In the genomic region with DNA sequence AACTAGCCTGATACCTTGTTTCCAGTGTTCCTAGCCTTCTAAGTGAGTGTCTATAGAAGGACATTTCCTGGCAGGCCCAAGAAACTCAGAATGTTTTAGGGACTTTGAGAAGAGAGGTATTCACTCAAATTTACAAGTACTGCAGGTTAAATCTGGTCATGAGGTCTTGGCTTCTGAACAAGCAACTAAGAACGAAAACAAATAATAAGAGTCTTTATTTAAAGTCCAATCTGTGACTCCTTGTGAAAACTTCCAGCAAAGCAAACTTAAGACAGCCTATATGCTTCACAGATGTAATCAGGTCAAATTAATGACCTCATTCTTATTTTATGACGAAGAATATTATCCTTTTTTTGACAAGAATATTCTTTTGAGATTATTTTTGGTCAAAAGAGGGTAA, we compare ENCODE assay signal across 25 cellular contexts.
DNase-seq lines count a peak whose midpoint lies in the region; ATAC-seq, FAIRE-seq and TF ChIP-seq lines count a peak whose summit lies in the region.
"Had no signal": no experiment of that assay in that cellular context is flagged by ENCODE, and none has a peak within 500 bp of the region (broad histone marks: within the 10 kb centered on the region; RNA-seq: fewer than 3 reads in every experiment).

No MANE protein-coding gene starts in this region.

- H3K4me3 ChIP-seq in K562: no peak overlapping the region
- H3K4me3 ChIP-seq in mesenchymal stem cell (ENCODE audit: insufficient read depth in 1 of 2, low read depth in 1 of 2, low read length in 2 of 2): no peak overlapping the region
- H3K4me3 ChIP-seq: lower lobe of right lung had no signal

- H3K9me3 Mint-ChIP-seq in Calu3 (ENCODE audit: low read depth, unreplicated experiment): peaks cover 5% of the 10 kb centered on the region
- H3K9me3 Mint-ChIP-seq: activated naive CD4-positive, alpha-beta T cell treated with anti-CD3 and anti-CD28 coated beads, Interleukin-2, amount 10 ng/mL, durations not matched to agents 7 days and 5 days; T-cell had no signal

- H3K4me1 Mint-ChIP-seq in Calu3 (ENCODE audit: low read depth, unreplicated experiment): peaks cover 24% of the 10 kb centered on the region
- H3K4me1 Mint-ChIP-seq: activated CD4-positive, alpha-beta T cell treated with anti-CD3 and anti-CD28 coated beads for 36 hours; activated naive CD4-positive, alpha-beta T cell treated with anti-CD3 and anti-CD28 coated beads, Interleukin-2, amount 10 ng/mL, durations not matched to agents 7 days and 5 days; T-cell had no signal

- H3K23ac ChIP-seq in mesenchymal stem cell (ENCODE audit: low read length in 2 of 2): no peak overlapping the region

- H3K4ac ChIP-seq in mesenchymal stem cell (ENCODE audit: low read depth in 1 of 2, low read length in 2 of 2): no peak overlapping the region

- H2AFZ ChIP-seq in K562 (ENCODE audit: low read depth, low read length) (peak overlapping the region; percentile 92), mesenchymal stem cell (ENCODE audit: low read depth, low read length) (no peak overlapping the region)

- POLR2A ChIA-PET in K562 (lab: Yijun Ruan, JAX): interaction anchor here (0.8 kb wide), 1 partner anchor 35 kb away, joined by 3 read pairs; a partner anchor contains a TSS

- TF ChIP-seq RAD21 in K562 (CRISPR knock-in tag; conservative IDR thresholded peaks at IDR 0.05 in 1 of 2, IDR thresholded peaks at IDR 0.05 in 1 of 2): no peak

- H3K36me3 Mint-ChIP-seq in Calu3 (ENCODE audit: insufficient read depth, unreplicated experiment): no peaks in the 10 kb centered on the region
- H3K36me3 Mint-ChIP-seq: activated naive CD4-positive, alpha-beta T cell treated with anti-CD3 and anti-CD28 coated beads, Interleukin-2, amount 10 ng/mL, durations not matched to agents 7 days and 5 days; T-cell had no signal

- in situ Hi-C loops in K562 (cut with MboI): no loop called here
- in situ Hi-C loops in GM13976 (cut with MboI; ENCODE audit: low sequenced_read_pairs, unreplicated experiment): no loop called here

- TF ChIP-seq CTCF in Calu3 (IDR thresholded peaks at IDR 0.05; ENCODE audit: unreplicated experiment) (no peak), K562 (IDR thresholded peaks at IDR 0.05 in 2 of 3, conservative IDR thresholded peaks at IDR 0.05 in 1 of 3; ENCODE audit: insufficient read depth in 2 of 3, low read depth in 1 of 3, low read length in 3 of 3) (no peak), GM13976 (IDR thresholded peaks at IDR 0.05; ENCODE audit: borderline replicate concordance, control extremely low read depth, extremely low read depth, insufficient read depth, missing control alignments) (no peak)

- no peak overlapping the region for H2BK15ac ChIP-seq in mesenchymal stem cell (ENCODE audit: low read depth, poor library complexity, severe bottlenecking)

- intact Hi-C loops in Calu3 (cut with micrococcal nuclease; ENCODE audit: unreplicated experiment): loop anchor here (5.0 kb wide), 1 partner anchor 129 kb away; no protein-coding TSS in a partner anchor
- intact Hi-C loops in K562 (cut with micrococcal nuclease): loop anchor here (10.0 kb wide), 1 partner anchor 1047 kb away; no protein-coding TSS in a partner anchor
- intact Hi-C loops in cardiac septum (cut with DNase I): no loop called here

- no peak for DNase-seq in Calu3
- peak; percentile 11 for DNase-seq in LHCN-M2 (ENCODE audit: low read depth)
- DNase-seq in K562 (ENCODE audit: extremely low read depth in 1 of 4, low spot score in 3 of 4): no peak
- peak; percentile 30 for DNase-seq in mesenchymal stem cell
- no peak for DNase-seq in SK-N-DZ (ENCODE audit: low spot score)
- no peak for DNase-seq in NCI-H187 treated with DMSO at 0.1 percent for 48 hours (lab: John Stamatoyannopoulos, UW)
- no peak for DNase-seq in GM13976 (ENCODE audit: low spot score)
- DNase-seq in cardiac septum (ENCODE audit: low spot score): no peak
- DNase-seq: activated CD4-positive, alpha-beta T cell treated with anti-CD3 and anti-CD28 coated beads for 36 hours; activated naive CD4-positive, alpha-beta T cell treated with anti-CD3 and anti-CD28 coated beads, Interleukin-2, amount 10 ng/mL, durations not matched to agents 7 days and 5 days; activated T-cell treated with anti-CD3 and anti-CD28 coated beads, Interleukin-2, amount 50 U/mL, for 72 hours; aorta; GF-D8; hippocampal formation; lower lobe of right lung; NCI-H1417; NCI-H2107; NCI-H510A; stimulated activated CD4-positive, alpha-beta T cell treated with anti-CD3 and anti-CD28 coated beads, Interleukin-12 subunit alpha, Interleukin-12 subunit beta, amount 100 ng/mL, for 4 hours; stimulated activated CD8-positive, alpha-beta memory T cell treated with anti-CD3 and anti-CD28 coated beads, Interleukin-4, amount 100 ng/mL, for 48 hours; T-cell had no signal

- H2BK12ac ChIP-seq in mesenchymal stem cell (ENCODE audit: low read length in 2 of 2): no peak overlapping the region

- H3K27me3 ChIP-seq in K562 (ENCODE audit: control insufficient read depth in 2 of 2, insufficient read depth in 2 of 2, low read length in 2 of 2) (no peaks in the 10 kb centered on the region), mesenchymal stem cell (ENCODE audit: control insufficient read depth in 1 of 2, insufficient read depth in 1 of 2, low read length in 2 of 2) (no peaks in the 10 kb centered on the region)

- no peak overlapping the region for H3K4me2 ChIP-seq in K562 (ENCODE audit: insufficient read depth, low read length)
- H3K4me2 ChIP-seq in mesenchymal stem cell (ENCODE audit: low read length, poor library complexity, severe bottlenecking): no peak overlapping the region

- H3K79me2 ChIP-seq in K562 (ENCODE audit: control insufficient read depth, insufficient read depth, low read length): no peaks in the 10 kb centered on the region

- no peak overlapping the region for H4K91ac ChIP-seq in mesenchymal stem cell (ENCODE audit: low read length)

- peak overlapping the region in 1 of 2 experiments; percentile 9; a peak in 1 of 4 replicates for H3K9ac ChIP-seq in K562 (ENCODE audit: insufficient read depth in 1 of 2, low read depth in 2 of 2, low read length in 2 of 2)
- H3K9ac ChIP-seq in mesenchymal stem cell (ENCODE audit: low read length): peak overlapping the region; percentile 37

- no peak overlapping the region for H4K8ac ChIP-seq in mesenchymal stem cell (ENCODE audit: low read length)

- no peaks in the 10 kb centered on the region for H4K20me1 ChIP-seq in K562 (replicated peaks; ENCODE audit: control insufficient read depth, insufficient read depth, low read length)

- no peaks in the 10 kb centered on the region for H3K27me3 Mint-ChIP-seq in Calu3 (ENCODE audit: unreplicated experiment)
- H3K27me3 Mint-ChIP-seq: activated CD4-positive, alpha-beta T cell treated with anti-CD3 and anti-CD28 coated beads for 36 hours had no signal

- no peak overlapping the region for H2BK120ac ChIP-seq in mesenchymal stem cell (ENCODE audit: low read depth, low read length)

- H3K27ac Mint-ChIP-seq in Calu3 (ENCODE audit: unreplicated experiment): peak overlapping the region; percentile 77
- H3K27ac Mint-ChIP-seq: activated CD4-positive, alpha-beta T cell treated with anti-CD3 and anti-CD28 coated beads for 36 hours; activated naive CD4-positive, alpha-beta T cell treated with anti-CD3 and anti-CD28 coated beads, Interleukin-2, amount 10 ng/mL, durations not matched to agents 7 days and 5 days; activated T-cell treated with anti-CD3 and anti-CD28 coated beads, Interleukin-2, amount 50 U/mL, for 72 hours; T-cell had no signal

- H3K9me1 ChIP-seq in K562 (ENCODE audit: control insufficient read depth, insufficient read depth, low read length): no peaks in the 10 kb centered on the region

- FAIRE-seq in K562 (lab: Jason Lieb, UNC): no peak
- FAIRE-seq: colon, H1 had no signal

- no peak for TF ChIP-seq EP300 in K562 (IDR thresholded peaks at IDR 0.05; ENCODE audit: low read length)

- CTCF ChIA-PET in Calu3 (lab: Charles Lee): interaction anchor here (1.0 kb wide), 1 partner anchor 10 kb away, joined by 9 read pairs; no protein-coding TSS in a partner anchor
- CTCF ChIA-PET in K562 (lab: Yijun Ruan, JAX; ENCODE audit: low intra/inter-chr PET ratio): no interaction called here

- peak; percentile 11; the same call in 2 of the 3 replicates for ATAC-seq in K562
- ATAC-seq: activated CD4-positive, alpha-beta T cell treated with anti-CD3 and anti-CD28 coated beads for 36 hours; activated T-cell treated with anti-CD3 and anti-CD28 coated beads, Interleukin-2, amount 50 U/mL, for 72 hours; Right ventricle myocardium inferior; T-cell had no signal

- no peak overlapping the region for H2BK5ac ChIP-seq in mesenchymal stem cell (ENCODE audit: low read depth, low read length, poor library complexity, severe bottlenecking)

- peak overlapping the region; percentile 73; the same call in 1 of the 3 replicates for H3K27ac ChIP-seq in K562 (ENCODE audit: extremely low read depth, low read depth, low read length)
- H3K27ac ChIP-seq in mesenchymal stem cell (ENCODE audit: low read length, poor library complexity, severe bottlenecking): peak overlapping the region; percentile 72
- H3K27ac ChIP-seq: C4-2B, lower lobe of right lung had no signal

- H3K79me1 ChIP-seq in mesenchymal stem cell (replicated peaks; ENCODE audit: low read length, poor library complexity, severe bottlenecking): no peaks in the 10 kb centered on the region

- H3K9me3 ChIP-seq in K562 (replicated peaks; ENCODE audit: control insufficient read depth, insufficient read depth, low read depth, low read length) (no peaks in the 10 kb centered on the region), mesenchymal stem cell (ENCODE audit: control insufficient read depth, low read length) (no peaks in the 10 kb centered on the region)
- H3K9me3 ChIP-seq: lower lobe of right lung had no signal

- H3K4me1 ChIP-seq in K562 (replicated peaks in 1 of 2; ENCODE audit: control insufficient read depth in 2 of 2, insufficient read depth in 2 of 2, low read length in 2 of 2) (peaks cover 4 to 6% of the 10 kb centered on the region in 2 experiments; a peak in 4 of 5 replicates), mesenchymal stem cell (ENCODE audit: control insufficient read depth, insufficient read depth, low read depth, low read length) (peaks cover 2% of the 10 kb centered on the region)
- H3K4me1 ChIP-seq: lower lobe of right lung had no signal

- H2AK5ac ChIP-seq in mesenchymal stem cell (ENCODE audit: low read length, severe bottlenecking): no peak overlapping the region

- BruUV-seq in Calu3 (replicated peaks; lab: Mats Ljungman, UMichigan) (no TSS peak), K562 (replicated peaks; lab: Mats Ljungman, UMichigan) (no TSS peak)

- no peak overlapping the region for H3K4me3 Mint-ChIP-seq in Calu3 (ENCODE audit: low read depth, unreplicated experiment)
- H3K4me3 Mint-ChIP-seq: activated CD4-positive, alpha-beta T cell treated with anti-CD3 and anti-CD28 coated beads for 36 hours; activated naive CD4-positive, alpha-beta T cell treated with anti-CD3 and anti-CD28 coated beads, Interleukin-2, amount 10 ng/mL, durations not matched to agents 7 days and 5 days; activated T-cell treated with anti-CD3 and anti-CD28 coated beads, Interleukin-2, amount 50 U/mL, for 72 hours; T-cell had no signal

- H3K14ac ChIP-seq in mesenchymal stem cell (ENCODE audit: low read length in 2 of 2): no peak overlapping the region

- H3K36me3 ChIP-seq in K562 (ENCODE audit: control insufficient read depth, insufficient read depth, low read length) (no peaks in the 10 kb centered on the region), mesenchymal stem cell (ENCODE audit: control insufficient read depth in 1 of 2, insufficient read depth in 2 of 2, low read depth in 1 of 2, low read length in 2 of 2) (no peaks in the 10 kb centered on the region)
- H3K36me3 ChIP-seq: lower lobe of right lung had no signal

- TF ChIP-seq POLR2A in K562 (conservative IDR thresholded peaks at IDR 0.05): no peak

- H3K18ac ChIP-seq in mesenchymal stem cell (ENCODE audit: low read depth in 1 of 2, low read length in 2 of 2): no peak overlapping the region

- 27% methylated on average over 2 of the region's 2 CpGs for WGBS in K562 (ENCODE audit: insufficient coverage, low coverage, missing lambda C conversion rate)
- 60% methylated on average over 1 of the region's 2 CpGs for WGBS in mesenchymal stem cell

Comparison
In these comparisons a context has a peak if more than half of its experiments do, and no peak if none do; other contexts are left out.
1. DNase-seq: peak in LHCN-M2 (single experiment) and mesenchymal stem cell (single experiment); none in Calu3 (single experiment), K562 (0 of 4), SK-N-DZ (single experiment), NCI-H187 treated with DMSO at 0.1 percent for 48 hours (single experiment), GM13976 (single experiment) and cardiac septum (single experiment).